In genomic region chr20:23200914-23201313, GRCh38 we compare ENCODE assay signal across 1 cellular context.
TF ChIP-seq lines count a peak whose summit lies in the region.

No MANE protein-coding gene starts in this region.

TF ChIP-seq in H1, 55 proteins besides CTCF, POLR2A, EP300 and RAD21 (continued from another document):
- TF ChIP-seq FOSL1 (IDR thresholded peaks at IDR 0.05; ENCODE audit: insufficient read depth, low read depth, low read length), result no peak
- TF ChIP-seq JUND (IDR thresholded peaks at IDR 0.05; ENCODE audit: low read length), result no peak
